ENCODE assay signal across 17 cellular contexts in genomic region chr16:8570393-8570792, GRCh38. TPM values are rescaled to one million over a fixed set of nuclear protein-coding genes. Genes with fewer than 3 reads are reported as not detected.
"Had no signal": no experiment of that assay in that cellular context is flagged by ENCODE, and none has a peak within 500 bp of the region (broad histone marks: within the 10 kb centered on the region; RNA-seq: fewer than 3 reads in every experiment).

No MANE protein-coding gene starts in this region.

RNA-seq across cellular contexts. Expression of gene TMEM114, which starts 19.9 kb away (rescaled TPM):
- total RNA-seq: activated B cell treated with CpG ODN at 0.5 μM for 24 hours; activated CD8-positive, alpha-beta T cell treated with anti-CD3 and anti-CD28 coated beads for 36 hours; activated T-cell treated with anti-CD3 and anti-CD28 coated beads, Interleukin-2, amount 50 U/mL, for 4 hours; activated T-helper 17 cell treated with anti-CD3 and anti-CD28 coated beads, Interleukin-2, amount 50 U/mL, for 72 hours; colonic mucosa; esophagus mucosa; kidney epithelial cell; lung; mesenteric fat pad; mucosa of gallbladder; naive thymus-derived CD4-positive, alpha-beta T cell; omental fat pad; right cardiac atrium; spleen; suprapubic skin; urinary bladder had no signal
- polyA plus RNA-seq: immature natural killer cell; lung; naive thymus-derived CD4-positive, alpha-beta T cell; right cardiac atrium; spleen; urinary bladder had no signal
